13 cellular contexts compared by ENCODE assay signal in genomic region chr3:194664857-194665256, GRCh38.
"Had no signal": no experiment of that assay in that cellular context is flagged by ENCODE, and none has a peak within 500 bp of the region (broad histone marks: within the 10 kb centered on the region; RNA-seq: fewer than 3 reads in every experiment).

No MANE protein-coding gene starts in this region.

- H3K27ac Mint-ChIP-seq: activated CD8-positive, alpha-beta T cell treated with anti-CD3 and anti-CD28 coated beads, Interleukin-2, amount 10 ng/mL, durations not matched to agents 7 days and 5 days; activated naive CD4-positive, alpha-beta T cell treated with anti-CD3 and anti-CD28 coated beads for 36 hours; effector memory CD8-positive, alpha-beta T cell; T-helper 2 cell treated with Interferon-gamma antibody and Interleukin-4, amounts not matched to agents 5 μg/mL and 100 μg/mL, for 36 hours had no signal

- H3K9me3 ChIP-seq: esophagus muscularis mucosa, heart left ventricle, left ventricle myocardium inferior, vagina had no signal

- ATAC-seq: activated CD8-positive, alpha-beta T cell treated with anti-CD3 and anti-CD28 coated beads, Interleukin-2, amount 10 ng/mL, durations not matched to agents 7 days and 5 days; effector memory CD8-positive, alpha-beta T cell; heart left ventricle had no signal

- H3K9me3 Mint-ChIP-seq: activated naive CD4-positive, alpha-beta T cell treated with anti-CD3 and anti-CD28 coated beads for 36 hours; central memory CD8-positive, alpha-beta T cell; effector memory CD8-positive, alpha-beta T cell; T-helper 2 cell treated with Interferon-gamma antibody and Interleukin-4, amounts not matched to agents 5 μg/mL and 100 μg/mL, for 36 hours had no signal

- DNase-seq: activated CD4-positive, alpha-beta T cell treated with anti-CD3 and anti-CD28 coated beads for 48 hours; activated CD8-positive, alpha-beta T cell treated with anti-CD3 and anti-CD28 coated beads, Interleukin-2, amount 10 ng/mL, durations not matched to agents 7 days and 5 days; activated naive CD4-positive, alpha-beta T cell treated with anti-CD3 and anti-CD28 coated beads for 36 hours; effector memory CD8-positive, alpha-beta T cell; heart left ventricle; islet precursor cell; left ventricle myocardium inferior had no signal

- H3K27me3 Mint-ChIP-seq: central memory CD8-positive, alpha-beta T cell; effector memory CD8-positive, alpha-beta T cell had no signal

- H3K27me3 ChIP-seq: esophagus muscularis mucosa, heart left ventricle, vagina had no signal

- H3K4me1 ChIP-seq: parathyroid adenoma had no signal

- H3K27ac ChIP-seq: esophagus muscularis mucosa, heart left ventricle, left ventricle myocardium inferior, parathyroid adenoma, vagina had no signal

- FAIRE-seq: frontal cortex had no signal

- H2AFZ ChIP-seq: parathyroid adenoma had no signal

- H3K4me3 Mint-ChIP-seq: activated CD8-positive, alpha-beta T cell treated with anti-CD3 and anti-CD28 coated beads, Interleukin-2, amount 10 ng/mL, durations not matched to agents 7 days and 5 days; activated naive CD4-positive, alpha-beta T cell treated with anti-CD3 and anti-CD28 coated beads for 36 hours; central memory CD8-positive, alpha-beta T cell; effector memory CD8-positive, alpha-beta T cell; T-helper 2 cell treated with Interferon-gamma antibody and Interleukin-4, amounts not matched to agents 5 μg/mL and 100 μg/mL, for 36 hours had no signal

- H3K9ac ChIP-seq: parathyroid adenoma had no signal

- H3K4me3 ChIP-seq: esophagus muscularis mucosa, heart left ventricle, left ventricle myocardium inferior, vagina had no signal
